Comparison of ENCODE assay signal across 1 cellular context in the genomic region with DNA sequence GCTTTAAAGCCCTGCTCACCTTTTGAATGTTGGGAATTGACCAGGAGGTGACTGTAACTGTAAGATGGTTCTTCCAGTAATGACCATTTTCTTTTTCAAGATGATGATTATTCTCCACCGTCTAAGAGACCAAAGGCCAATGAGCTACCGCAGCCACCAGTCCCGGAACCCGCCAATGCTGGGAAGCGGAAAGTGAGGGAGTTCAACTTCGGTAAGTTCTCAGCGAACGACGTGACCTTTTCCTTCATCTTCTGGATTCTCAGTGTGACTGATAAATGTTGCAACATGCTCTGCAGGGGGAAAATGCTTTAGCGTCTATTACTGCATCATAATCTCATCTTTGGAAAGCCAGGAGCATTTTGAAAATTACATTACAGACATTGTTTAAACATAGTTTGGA. TPM values are rescaled to one million over a fixed set of nuclear protein-coding genes. Genes with fewer than 3 reads are reported as not detected.
"Had no signal": no experiment of that assay in that cellular context is flagged by ENCODE, and none has a peak within 500 bp of the region (broad histone marks: within the 10 kb centered on the region; RNA-seq: fewer than 3 reads in every experiment).

No MANE protein-coding gene starts in this region.

RNA-seq across cellular contexts. Expression of a gene that starts 45.1 kb away (rescaled TPM):
- total RNA-seq: G401 had no signal
